8 cellular contexts compared by ENCODE assay signal in the genomic region with DNA sequence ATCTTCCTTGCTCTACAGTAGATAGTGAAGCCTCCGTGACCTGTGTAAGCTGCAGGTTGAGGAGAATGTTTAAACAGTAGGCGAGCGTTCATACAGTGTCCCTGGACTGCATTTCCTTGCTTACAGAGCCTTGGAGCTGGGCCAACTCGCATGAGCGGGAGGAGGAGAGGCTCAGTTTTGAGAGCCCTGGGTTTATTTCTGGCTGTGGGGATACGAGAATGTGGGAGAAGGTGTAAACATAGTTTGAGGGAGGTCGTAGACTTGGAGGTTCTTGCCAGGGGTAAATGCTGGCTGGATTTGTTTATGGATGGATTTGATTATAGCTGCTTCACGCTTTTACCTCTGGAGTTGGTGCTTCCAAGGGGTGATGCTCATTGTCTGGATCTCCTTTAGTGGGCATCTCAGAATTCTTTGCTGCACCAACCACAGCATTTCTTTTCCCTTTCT. TPM values are rescaled to one million over a fixed set of nuclear protein-coding genes. Genes with fewer than 3 reads are reported as not detected.
DNase-seq lines count a peak whose midpoint lies in the region; ATAC-seq and TF ChIP-seq lines count a peak whose summit lies in the region.

No MANE protein-coding gene starts in this region.

- TF ChIP-seq CTCF in Panc1 (IDR thresholded peaks at IDR 0.05) = no peak
- no peak for TF ChIP-seq CTCF in foreskin keratinocyte (conservative IDR thresholded peaks at IDR 0.05)
- TF ChIP-seq CTCF in osteocyte (IDR thresholded peaks at IDR 0.05) = no peak

- POLR2A ChIA-PET in Panc1 (lab: Charles Lee) = interaction anchor here (0.8 kb wide), 1 partner anchor 12 kb away, joined by 3 read pairs; no protein-coding TSS in a partner anchor

- BruUV-seq in Panc1 (replicated peaks; lab: Mats Ljungman, UMichigan) = no TSS peak

- no peaks in the 10 kb centered on the region for H3K9me3 Mint-ChIP-seq in osteocyte (ENCODE audit: unreplicated experiment)

- H3K36me3 Mint-ChIP-seq in osteocyte (ENCODE audit: unreplicated experiment) = peaks cover 13% of the 10 kb centered on the region

- intact Hi-C loops in Panc1 (cut with micrococcal nuclease; ENCODE audit: unreplicated experiment) = no loop called here

- H3K4me3 Mint-ChIP-seq in osteocyte (ENCODE audit: unreplicated experiment) = peak overlapping the region; percentile 11

- ATAC-seq in Panc1 (peak; percentile 26), foreskin keratinocyte (peak; percentile 7), GM18868 (IDR thresholded peaks at IDR 0.05; ENCODE audit: unreplicated experiment) (no peak), HG02870 (IDR thresholded peaks at IDR 0.05; ENCODE audit: unreplicated experiment) (no peak)

- CTCF ChIA-PET in Panc1 (lab: Charles Lee) = interaction anchor here (1.3 kb wide), 1 partner anchor 23 kb away, joined by 7 read pairs; no protein-coding TSS in a partner anchor

- H3K4me1 Mint-ChIP-seq in osteocyte (ENCODE audit: unreplicated experiment) = peaks cover 87% of the 10 kb centered on the region

- H3K27ac ChIP-seq in Panc1 (ENCODE audit: low read length) (peak overlapping the region; percentile 98), foreskin keratinocyte (no peak overlapping the region)

- no peaks in the 10 kb centered on the region for H3K9me3 ChIP-seq in Panc1 (ENCODE audit: control insufficient read depth, insufficient read depth, low read depth, low read length)

- in situ Hi-C loops in Panc1 (cut with HindIII; ENCODE audit: low pct_unique_long_range_greater_than_20kb, low sequenced_read_pairs) = no loop called here

- peak; percentile 64 for DNase-seq in EL
- no peak for DNase-seq in Panc1 (ENCODE audit: low read depth, low spot score)
- no peak for DNase-seq in foreskin keratinocyte
- no peak for DNase-seq in osteocyte (ENCODE audit: extremely low spot score, unreplicated experiment)
- DNase-seq in NCI-H2081 treated with DMSO at 0.1 percent for 48 hours (lab: John Stamatoyannopoulos, UW) = no peak
- no peak for DNase-seq in DMS114 treated with DMSO at 0.1 percent for 48 hours (lab: John Stamatoyannopoulos, UW; ENCODE audit: unreplicated experiment)

- H3K4me1 ChIP-seq in Panc1 (ENCODE audit: control insufficient read depth, insufficient read depth, low read length) (peaks cover 97% of the 10 kb centered on the region), foreskin keratinocyte (peaks cover 62% of the 10 kb centered on the region)

- H3K27me3 Mint-ChIP-seq in osteocyte (ENCODE audit: unreplicated experiment) = no peaks in the 10 kb centered on the region

- peak overlapping the region; percentile 70 for H3K27ac Mint-ChIP-seq in osteocyte (ENCODE audit: unreplicated experiment)

- H3K36me3 ChIP-seq in Panc1 (ENCODE audit: control insufficient read depth, insufficient read depth, low read length) = no peaks in the 10 kb centered on the region

- H3K27me3 ChIP-seq in Panc1 (ENCODE audit: control insufficient read depth, insufficient read depth, low read length) (no peaks in the 10 kb centered on the region), foreskin keratinocyte (no peaks in the 10 kb centered on the region)

- H3K4me3 ChIP-seq in Panc1 (ENCODE audit: low read depth in 2 of 2, low read length in 2 of 2) = peak overlapping the region in 1 of 2 experiments; percentile 34; a peak in 2 of 4 replicates

RNA-seq across cellular contexts. Expression of a gene that starts 20.8 kb away (rescaled TPM):
- 290 TPM for total RNA-seq in Panc1 (2021; ENCODE audit: unreplicated experiment)
- 285 TPM for polyA plus RNA-seq in Panc1 (2012; ENCODE audit: insufficient read length)
- 76.8 and 99.4 TPM in 2 replicates for total RNA-seq in foreskin keratinocyte
- polyA plus RNA-seq in foreskin keratinocyte = 11.7 and 19.3 TPM in 2 replicates
- 167 and 194 TPM in 2 replicates for total RNA-seq in osteocyte

Comparison
In these comparisons a context has a peak if more than half of its experiments do, and no peak if none do; other contexts are left out.
1. ATAC-seq: peak in Panc1 (single experiment) and foreskin keratinocyte (single experiment); none in GM18868 (single experiment) and HG02870 (single experiment).